In the genomic region with DNA sequence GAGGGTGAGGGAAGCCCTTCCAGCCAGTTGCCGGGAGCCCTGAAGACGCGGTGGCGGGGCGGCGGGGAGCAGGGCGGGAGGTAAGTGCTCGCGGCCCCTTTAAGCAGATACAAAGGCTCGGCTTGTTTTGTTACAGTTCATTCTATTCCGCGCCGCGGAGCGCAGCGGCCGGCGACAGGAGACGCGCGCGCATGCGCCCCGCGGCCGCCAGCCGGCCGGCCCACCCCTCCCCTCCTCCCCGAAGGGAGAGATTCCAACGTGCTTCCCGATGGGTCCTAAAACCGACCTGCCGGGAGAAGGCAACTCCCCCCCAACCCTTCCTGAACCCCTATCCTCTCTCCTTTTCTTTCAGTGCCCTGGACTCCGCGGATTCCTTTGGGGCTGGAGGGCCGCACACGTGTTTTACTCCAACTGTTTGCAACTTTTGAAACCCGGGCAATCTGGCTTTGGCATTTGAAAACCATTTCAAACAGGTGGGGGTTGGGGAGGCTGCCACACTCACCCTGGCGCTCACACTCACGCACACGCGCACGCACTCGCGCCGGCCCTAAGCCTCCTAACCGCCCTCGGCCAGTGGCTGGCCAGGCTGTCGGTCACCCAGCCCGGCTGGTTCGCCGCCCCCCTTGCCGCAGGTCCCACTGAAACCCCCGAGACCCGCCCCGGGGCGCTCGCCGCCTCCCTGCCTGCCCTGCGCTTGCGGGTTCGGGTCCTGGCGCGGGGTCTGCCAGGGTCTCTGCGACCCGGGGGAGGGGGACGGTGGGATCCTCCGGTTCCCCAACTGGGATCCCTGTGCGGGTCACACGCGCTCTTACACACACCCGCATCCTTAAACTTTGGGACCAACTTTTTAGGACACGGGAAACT, we compare ENCODE assay signal across 8 cellular contexts. TPM values are rescaled to one million over a fixed set of nuclear protein-coding genes. Genes with fewer than 3 reads are reported as not detected.
A peak's percentile ranks its signal among the peaks of the same experiment; 100 is the strongest.
DNase-seq lines count a peak whose midpoint lies in the region; ATAC-seq and TF ChIP-seq lines count a peak whose summit lies in the region.

A gene (minus strand): TSS at position 193 of the 864 bp plus-strand sequence. CDS start 610 bp downstream, outside the sequence.

- no peaks in the 10 kb centered on the region for H3K36me3 ChIP-seq in SU-DHL-6 (ENCODE audit: low read length)

- DNase-seq in activated gamma-delta T cell (lab: John Stamatoyannopoulos, UW) = peak; percentile 8
- DNase-seq in activated gamma-delta T cell treated with Interleukin-2 at 50 U/mL for 16 hours = no peak
- peak; percentile 75 for DNase-seq in NCI-H1105 (lab: John Stamatoyannopoulos, UW)
- DNase-seq in dedifferentiated amniotic fluid mesenchymal stem cell (ENCODE audit: extremely low spot score) = peak; percentile 93
- peak; percentile 87 to 93 for DNase-seq in left colon
- peak; percentile 19 to 23 for DNase-seq in stimulated activated CD4-positive, alpha-beta T cell treated with anti-CD3 and anti-CD28 coated beads, Interleukin-15, amount 100 ng/mL, for 48 hours (ENCODE audit: low read depth in 2 of 2)

- no peaks in the 10 kb centered on the region for H4K20me1 ChIP-seq in SU-DHL-6 (ENCODE audit: low read depth, low read length)

- H3K9ac ChIP-seq in SU-DHL-6 (ENCODE audit: low read length) = no peak within 1 kb of the TSS

- H2AFZ ChIP-seq in SU-DHL-6 (ENCODE audit: low read depth, low read length, severe bottlenecking) = peak within 1 kb of the TSS; percentile 31

- intact Hi-C loops in left colon (cut with DNase I, micrococcal nuclease) = no loop called here

- H3K9me3 ChIP-seq in SU-DHL-6 (ENCODE audit: insufficient read depth, low read length) = no peaks in the 10 kb centered on the region

- no peak for TF ChIP-seq CTCF in SU-DHL-6 (IDR thresholded peaks at IDR 0.05; ENCODE audit: insufficient read depth, low read length, poor library complexity, severe bottlenecking)

- no peaks in the 10 kb centered on the region for H3K27me3 ChIP-seq in SU-DHL-6 (ENCODE audit: low read length)

- H3K9me2 ChIP-seq in SU-DHL-6 (replicated peaks; ENCODE audit: insufficient read depth, low read length) = no peaks in the 10 kb centered on the region

- peak within 1 kb of the TSS; percentile 36 for H3K4me3 ChIP-seq in SU-DHL-6 (ENCODE audit: insufficient read depth, low read length, poor library complexity, severe bottlenecking)

- no peaks in the 10 kb centered on the region for H3F3A ChIP-seq in SU-DHL-6 (ENCODE audit: insufficient read depth)

- peak; percentile 85 for ATAC-seq in HG02759 (IDR thresholded peaks at IDR 0.05; ENCODE audit: unreplicated experiment)
- peak; percentile 82 for ATAC-seq in left colon

- H3K79me2 ChIP-seq in SU-DHL-6 (ENCODE audit: insufficient read depth, low read length) = no peaks in the 10 kb centered on the region

- H3K27ac ChIP-seq in SU-DHL-6 (ENCODE audit: low read depth, low read length) = no peak within 1 kb of the TSS

- H3K4me2 ChIP-seq in SU-DHL-6 (ENCODE audit: low read depth, low read length, poor library complexity, severe bottlenecking) = peak within 1 kb of the TSS; percentile 36

RNA-seq across cellular contexts. Expression of the gene that starts here (rescaled TPM):
- total RNA-seq in left colon = 10 to 100 TPM; 45.9 to 49.2 TPM
